Comparison of ENCODE assay signal across 12 cellular contexts in genomic region chr9:19124430-19124793, GRCh38. TPM values are rescaled to one million over a fixed set of nuclear protein-coding genes. Genes with fewer than 3 reads are reported as not detected.
DNase-seq lines count a peak whose midpoint lies in the region; ATAC-seq and TF ChIP-seq lines count a peak whose summit lies in the region.
"Had no signal": no experiment of that assay in that cellular context is flagged by ENCODE, and none has a peak within 500 bp of the region (broad histone marks: within the 10 kb centered on the region; RNA-seq: fewer than 3 reads in every experiment).

No MANE protein-coding gene starts in this region.

- H3K27ac ChIP-seq in esophagus muscularis mucosa (replicated peaks in 1 of 4) = peak overlapping the region in 3 of 4 donors; percentile 1 to 41 (median 34)
- peak overlapping the region; percentile 13 for H3K27ac ChIP-seq in parathyroid adenoma
- no peak overlapping the region for H3K27ac ChIP-seq in RWPE1

- H3K9me3 ChIP-seq in T-helper 17 cell (ENCODE audit: control insufficient read depth, low read length, poor library complexity, severe bottlenecking) (no peaks in the 10 kb centered on the region), esophagus muscularis mucosa (no peaks in the 10 kb centered on the region), parathyroid adenoma (ENCODE audit: control insufficient read depth, low read length) (no peaks in the 10 kb centered on the region)

- H3K27me3 Mint-ChIP-seq in T-helper 17 cell = no peaks in the 10 kb centered on the region

- H3K27me3 ChIP-seq in GM06990 (replicated peaks; ENCODE audit: control insufficient read depth, insufficient read depth, low read length) = no peaks in the 10 kb centered on the region
- H3K27me3 ChIP-seq in esophagus muscularis mucosa = no peaks in the 10 kb centered on the region
- H3K27me3 ChIP-seq in parathyroid adenoma (ENCODE audit: control insufficient read depth, insufficient read depth, low read length) = no peaks in the 10 kb centered on the region

- TF ChIP-seq CTCF in GM06990 (IDR thresholded peaks at IDR 0.05; ENCODE audit: insufficient read depth, low read length, poor library complexity, severe bottlenecking) = no peak
- no peak for TF ChIP-seq CTCF in esophagus muscularis mucosa (IDR thresholded peaks at IDR 0.05)
- no peak for TF ChIP-seq CTCF in parathyroid adenoma (IDR thresholded peaks at IDR 0.05)
- TF ChIP-seq CTCF in RWPE1 (conservative IDR thresholded peaks at IDR 0.05; ENCODE audit: low read depth) = no peak

- intact Hi-C loops in esophagus muscularis mucosa (cut with DNase I) = no loop called here

- no peak overlapping the region for H2AFZ ChIP-seq in parathyroid adenoma

- H3K4me2 ChIP-seq in parathyroid adenoma (ENCODE audit: low read length) = peak overlapping the region; percentile 40

- H3K36me3 ChIP-seq in GM06990 (ENCODE audit: control insufficient read depth, insufficient read depth, low read length) = peaks cover 12% of the 10 kb centered on the region
- H3K36me3 ChIP-seq in esophagus muscularis mucosa = peaks cover 17 to 71% (median 43%) of the 10 kb centered on the region in 4 donors
- H3K36me3 ChIP-seq in parathyroid adenoma (ENCODE audit: control insufficient read depth, insufficient read depth, low read length) = no peaks in the 10 kb centered on the region

- H3K27ac Mint-ChIP-seq in T-helper 17 cell = peak overlapping the region; percentile 85

- H3K9ac ChIP-seq in parathyroid adenoma = no peak overlapping the region

- H3K4me1 ChIP-seq in esophagus muscularis mucosa (peaks cover 21 to 46% (median 36%) of the 10 kb centered on the region in 4 donors), parathyroid adenoma (no peaks in the 10 kb centered on the region)

- H3K4me3 ChIP-seq in GM06990 (replicated peaks; ENCODE audit: low read depth, low read length) (peak overlapping the region; percentile 18; the same call in 1 of the 2 replicates), esophagus muscularis mucosa (peak overlapping the region in 1 of 4 donors; percentile 75), parathyroid adenoma (ENCODE audit: low read depth, low read length) (no peak overlapping the region)

- no peak for TF ChIP-seq POLR2A in esophagus muscularis mucosa (IDR thresholded peaks at IDR 0.05; ENCODE audit: low read depth)

- peaks cover 4% of the 10 kb centered on the region for H3K36me3 Mint-ChIP-seq in T-helper 17 cell (ENCODE audit: low read depth)

- CTCF ChIA-PET in RWPE1 (lab: Yijun Ruan, JAX) = no interaction called here

- ATAC-seq in T-helper 17 cell (no peak), GM18517 (IDR thresholded peaks at IDR 0.05; ENCODE audit: unreplicated experiment) (no peak)

- no peak for TF ChIP-seq EP300 in esophagus muscularis mucosa (IDR thresholded peaks at IDR 0.05)

- no peaks in the 10 kb centered on the region for H3K79me2 ChIP-seq in parathyroid adenoma

- DNase-seq in GM06990 (ENCODE audit: extremely low read depth, insufficient read length) = no peak
- no peak for DNase-seq in T-helper 17 cell
- no peak for DNase-seq in esophagus muscularis mucosa (ENCODE audit: extremely low spot score)
- DNase-seq in RWPE1 (ENCODE audit: low spot score) = no peak
- no peak for DNase-seq in HCEC 1CT
- no peak for DNase-seq in SW480 (ENCODE audit: low spot score)
- DNase-seq: activated CD4-positive, alpha-beta T cell treated with anti-CD3 and anti-CD28 coated beads, Interleukin-2, amount 50 U/mL, for 1 hour; hippocampal formation; NCI-H2029 had no signal

- H3K4me3 Mint-ChIP-seq in T-helper 17 cell = peak overlapping the region; percentile 65

- POLR2A ChIA-PET in RWPE1 (lab: Yijun Ruan, JAX; ENCODE audit: low non-redundant PET) = interaction anchor here (0.7 kb wide), 1 partner anchor 11 kb away, joined by 6 read pairs; no protein-coding TSS in a partner anchor

- H3K4me1 Mint-ChIP-seq in T-helper 17 cell = peaks cover 23% of the 10 kb centered on the region

RNA-seq across cellular contexts. Expression of gene PLIN2, which starts 2.9 kb away (rescaled TPM):
- 10 to 100 TPM; 65.7 to 66.2 TPM for total RNA-seq in T-helper 17 cell
- 100 to 1,000 TPM in 2 of 4 donors, 10 to 100 TPM in 2; 40.7 to 126 (median 83.6) TPM for total RNA-seq in esophagus muscularis mucosa
- total RNA-seq: HT1080 had no signal

RNA-seq across cellular contexts. Expression of gene HAUS6, which starts 21.7 kb away (rescaled TPM):
- total RNA-seq in T-helper 17 cell (10 to 100 TPM; 12.3 to 13.6 TPM), esophagus muscularis mucosa (1 to 10 TPM; 7.1 to 8.7 (median 7.3) TPM)
